In the genomic region with DNA sequence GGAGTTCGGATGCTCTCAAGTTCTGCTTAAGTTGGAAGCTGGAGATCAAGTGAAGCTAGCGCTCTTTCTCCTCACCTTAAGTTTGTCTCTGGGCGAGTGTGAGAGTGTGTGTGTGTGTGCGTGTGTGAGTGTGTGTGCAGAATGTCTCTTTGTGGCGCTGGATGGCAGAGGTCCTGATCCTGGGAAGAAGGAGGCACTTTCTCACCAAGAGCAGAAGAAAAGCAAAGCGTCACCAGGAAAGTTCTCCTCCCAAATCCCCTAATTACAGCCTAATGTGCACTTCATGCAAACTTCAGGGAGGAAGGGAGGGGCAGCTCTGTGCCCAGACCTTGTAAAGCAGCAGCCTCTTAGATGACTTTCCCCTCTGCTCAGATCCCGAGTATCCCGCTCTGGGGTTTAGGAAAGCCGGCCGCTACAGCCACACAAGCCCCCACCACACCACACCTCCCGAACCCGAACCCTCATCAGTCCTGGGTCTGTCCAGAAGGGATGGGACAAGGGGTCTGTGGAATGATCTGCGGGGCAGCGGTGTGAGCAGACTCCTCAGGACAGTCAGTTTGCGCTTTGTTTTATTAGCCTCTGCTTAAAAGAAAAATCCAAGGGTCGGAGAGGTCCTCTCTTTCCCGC, we compare ENCODE assay signal across 10 cellular contexts. TPM values are rescaled to one million over a fixed set of nuclear protein-coding genes. Genes with fewer than 3 reads are reported as not detected.
DNase-seq lines count a peak whose midpoint lies in the region; ATAC-seq, FAIRE-seq and TF ChIP-seq lines count a peak whose summit lies in the region.
"Had no signal": no experiment of that assay in that cellular context is flagged by ENCODE, and none has a peak within 500 bp of the region (broad histone marks: within the 10 kb centered on the region; RNA-seq: fewer than 3 reads in every experiment).

A gene (minus strand): TSS at position 51 of the 627 bp plus-strand sequence. CDS start 47,332 bp downstream, outside the sequence.

- peak within 1 kb of the TSS; percentile 81 for H3K9ac ChIP-seq in astrocyte (ENCODE audit: low read length)

- no peaks in the 10 kb centered on the region for H3K9me3 Mint-ChIP-seq in astrocyte (ENCODE audit: unreplicated experiment)

- H3K9me3 ChIP-seq in astrocyte (ENCODE audit: insufficient read depth, low read depth, low read length) (no peaks in the 10 kb centered on the region), stomach (no peaks in the 10 kb centered on the region)

- H3K27ac Mint-ChIP-seq in astrocyte (ENCODE audit: unreplicated experiment): peak within 1 kb of the TSS; percentile 28

- intact Hi-C loops in stomach (cut with DNase I; ENCODE audit: low total_unique reads): no loop called here

- H3K4me2 ChIP-seq in astrocyte (ENCODE audit: low read length): peak within 1 kb of the TSS; percentile 92

- H3K4me3 Mint-ChIP-seq in astrocyte (ENCODE audit: unreplicated experiment): peak within 1 kb of the TSS; percentile 84

- H3K4me3 ChIP-seq in astrocyte (ENCODE audit: insufficient read depth, low read depth, low read length) (peak within 1 kb of the TSS; percentile 71), stomach (peak within 1 kb of the TSS; percentile 50 to 77 (median 63))

- TF ChIP-seq CTCF in astrocyte (IDR thresholded peaks at IDR 0.05; ENCODE audit: insufficient read depth, low read depth, low read length) (no peak), stomach (IDR thresholded peaks at IDR 0.05) (no peak)

- H2AFZ ChIP-seq in astrocyte (ENCODE audit: low read depth, low read length): peak within 1 kb of the TSS; percentile 92

- TF ChIP-seq POLR2A in stomach (IDR thresholded peaks at IDR 0.05): no peak

- H3K4me1 ChIP-seq in astrocyte (ENCODE audit: insufficient read depth, low read length) (peaks cover 19% of the 10 kb centered on the region), stomach (peaks cover 4 to 21% (median 15%) of the 10 kb centered on the region in 4 donors)

- H3K4me1 Mint-ChIP-seq in astrocyte (ENCODE audit: low read depth, unreplicated experiment): peaks cover 35% of the 10 kb centered on the region

- TF ChIP-seq EP300 in stomach (IDR thresholded peaks at IDR 0.05): no peak

- no peaks in the 10 kb centered on the region for H3K79me2 ChIP-seq in astrocyte (ENCODE audit: insufficient read depth, low read length)

- H3K36me3 ChIP-seq in astrocyte (ENCODE audit: insufficient read depth, low read length) (no peaks in the 10 kb centered on the region), stomach (no peaks in the 10 kb centered on the region)

- DNase-seq in NCI-H82 (lab: John Stamatoyannopoulos, UW) (peak; percentile 25), NCI-H82 treated with DMSO at 0.1 percent for 48 hours (lab: John Stamatoyannopoulos, UW; ENCODE audit: unreplicated experiment) (no peak), astrocyte (ENCODE audit: low read depth) (no peak), iris pigment epithelial cell (ENCODE audit: low read depth) (peak; percentile 23), stomach (no peak), left lobe of liver (ENCODE audit: low spot score) (no peak), NCI-H226 (no peak), RPMI8226 (no peak)
- DNase-seq: NCI-H1048 had no signal

- no peaks in the 10 kb centered on the region for H4K20me1 ChIP-seq in astrocyte (ENCODE audit: insufficient read depth, low read length)

- FAIRE-seq in astrocyte (lab: Jason Lieb, UNC): no peak

- no peak for ATAC-seq in left lobe of liver

- no peaks in the 10 kb centered on the region for H3K36me3 Mint-ChIP-seq in astrocyte (ENCODE audit: low read depth, unreplicated experiment)

- 27 to 36% (median 34%) methylated on average over 17 of the region's 17 CpGs for WGBS in stomach, 5 donors

- H3K27me3 Mint-ChIP-seq in astrocyte (ENCODE audit: low read depth, unreplicated experiment): no peaks in the 10 kb centered on the region

- H3K27me3 ChIP-seq in astrocyte (ENCODE audit: insufficient read depth, low read length): no peaks in the 10 kb centered on the region
- peaks cover 0 to 31% (median 25%) of the 10 kb centered on the region in 3 donors for H3K27me3 ChIP-seq in stomach

- H3K27ac ChIP-seq in astrocyte (ENCODE audit: low read depth, low read length) (peak within 1 kb of the TSS; percentile 72), stomach (peak within 1 kb of the TSS in 3 of 5 donors; percentile 30 to 65 (median 51))

RNA-seq across cellular contexts. Expression of the gene that starts here (rescaled TPM):
- total RNA-seq in astrocyte: 45.0 and 71.9 TPM in 2 replicates
- total RNA-seq in stomach: 10 to 100 TPM in 1 of 5 donors, 1 to 10 TPM in 3, not detected in 1; 1.3 to 15.2 (median 3.3) TPM
- 1 to 10 TPM in 2 of 3 donors, under 1 TPM in 1; 0.08 to 1.6 (median 1.2) TPM for polyA plus RNA-seq in stomach
- not detected for total RNA-seq in left lobe of liver
- total RNA-seq: pulmonary artery endothelial cell had no signal

Comparison
In these comparisons a context has a peak if more than half of its experiments do, and no peak if none do; other contexts are left out.
1. DNase-seq: peak in NCI-H82 (single experiment) and iris pigment epithelial cell (single experiment); none in NCI-H82 treated with DMSO at 0.1 percent for 48 hours (single experiment), astrocyte (single experiment), stomach (single experiment), left lobe of liver (single experiment), NCI-H226 (single experiment) and RPMI8226 (single experiment).